1 cellular context compared by ENCODE assay signal in genomic region chr1:151596166-151596933, GRCh38.
TF ChIP-seq lines count a peak whose summit lies in the region.

No MANE protein-coding gene starts in this region.

TF ChIP-seq in K562, 482 proteins besides CTCF, POLR2A, EP300 and RAD21 (continued from another document and continues in another):
- TF ChIP-seq RBM34 (IDR thresholded peaks at IDR 0.05; ENCODE audit: borderline replicate concordance, insufficient read depth, low read length) (no peak), TCF15 (CRISPR knock-in tag; IDR thresholded peaks at IDR 0.05) (no peak), ATF4 (CRISPR knock-in tag; IDR thresholded peaks at IDR 0.05) (0 out of 2 replicates have a peak, but pooled peaks have one; percentile 38), GATAD2B (IDR thresholded peaks at IDR 0.05; ENCODE audit: borderline replicate concordance) (peak; percentile 89; the same call in 1 of the 2 replicates), ZNF197 (CRISPR knock-in tag; IDR thresholded peaks at IDR 0.05; ENCODE audit: low read depth) (peak; percentile 79; the same call in 1 of the 2 replicates), CREB5 (CRISPR knock-in tag; IDR thresholded peaks at IDR 0.05) (no peak), RBBP5 (IDR thresholded peaks at IDR 0.05; ENCODE audit: borderline replicate concordance, insufficient read depth, low read length, poor library complexity, severe bottlenecking) (peak; percentile 35), ZBTB49 (CRISPR knock-in tag; IDR thresholded peaks at IDR 0.05; ENCODE audit: borderline replicate concordance) (no peak), CC2D1A (IDR thresholded peaks at IDR 0.05) (peak; percentile 87; the same call in 1 of the 2 replicates), HNRNPL (IDR thresholded peaks at IDR 0.05; ENCODE audit: low read depth, low read length) (no peak), PTRF (tag; IDR thresholded peaks at IDR 0.05) (no peak), SREBF1 (IDR thresholded peaks at IDR 0.05; ENCODE audit: borderline replicate concordance, low read depth, low read length) (no peak), ELF4 (CRISPR knock-in tag; IDR thresholded peaks at IDR 0.05) (peak; percentile 83), ESRRB (CRISPR knock-in tag; IDR thresholded peaks at IDR 0.05; ENCODE audit: borderline replicate concordance) (no peak), ZNF384 (IDR thresholded peaks at IDR 0.05; ENCODE audit: low read depth, low read length) (no peak), SMARCE1 (IDR thresholded peaks at IDR 0.05) (peak; percentile 98), NFE2 (IDR thresholded peaks at IDR 0.05; ENCODE audit: low read depth) (peak; percentile 69), KDM5B (IDR thresholded peaks at IDR 0.05; ENCODE audit: insufficient replicate concordance, low read depth, low read length) (no peak), MAFG (tag; conservative IDR thresholded peaks at IDR 0.05) (peak; percentile 85), SMAD3 (CRISPR knock-in tag; conservative IDR thresholded peaks at IDR 0.05) (peak; percentile 69; the same call in 1 of the 2 replicates), TRIM28 (IDR thresholded peaks at IDR 0.05) (no peak), VEZF1 (CRISPR knock-in tag; IDR thresholded peaks at IDR 0.05) (peak; percentile 79), NCOA1 (IDR thresholded peaks at IDR 0.05; ENCODE audit: low read depth) (peak; percentile 86), UBTF (IDR thresholded peaks at IDR 0.05; ENCODE audit: borderline replicate concordance in 1 of 2, low read depth in 2 of 2, low read length in 2 of 2) (0 out of 4 replicates have a peak, but pooled peaks of 1 of the 2 experiments have one; percentile 30), POLR2AphosphoS5 (IDR thresholded peaks at IDR 0.05; ENCODE audit: control insufficient read depth, insufficient read depth, low read depth, low read length) (peak; percentile 97), SMC3 (conservative IDR thresholded peaks at IDR 0.05; ENCODE audit: insufficient read depth, low read depth, low read length) (no peak), NR2C1 (IDR thresholded peaks at IDR 0.05) (0 out of 2 replicates have a peak, but pooled peaks have one; percentile 35), NR2C1 (tag; IDR thresholded peaks at IDR 0.05) (0 out of 2 replicates have a peak, but pooled peaks have one; percentile 21), ARID3A (IDR thresholded peaks at IDR 0.05; ENCODE audit: borderline replicate concordance, low read depth, low read length) (peak; percentile 81; the same call in 1 of the 2 replicates), CBX1 (IDR thresholded peaks at IDR 0.05; ENCODE audit: low read depth) (no peak), CTBP1 (IDR thresholded peaks at IDR 0.05; ENCODE audit: borderline replicate concordance) (peak; percentile 98), NFRKB (IDR thresholded peaks at IDR 0.05; ENCODE audit: low read depth) (no peak), ARNT (IDR thresholded peaks at IDR 0.05) (peak; percentile 79 to 86; a peak in 1 of 4 replicates), FOXA3 (CRISPR knock-in tag; conservative IDR thresholded peaks at IDR 0.05 in 1 of 2, IDR thresholded peaks at IDR 0.05 in 1 of 2) (peak; percentile 69 to 90; a peak in 3 of 4 replicates), FOXM1 (IDR thresholded peaks at IDR 0.05; ENCODE audit: low read depth) (peak; percentile 95), FOXM1 (CRISPR knock-in tag; IDR thresholded peaks at IDR 0.05; ENCODE audit: low read depth) (no peak), CCNT2 (IDR thresholded peaks at IDR 0.05; ENCODE audit: borderline replicate concordance, extremely low read depth, insufficient read length, low read depth, low read length) (peak; percentile 92), GABPA (tag; conservative IDR thresholded peaks at IDR 0.05; ENCODE audit: low read depth) (0 out of 2 replicates have a peak, but pooled peaks have one; percentile 27), RCOR1 (IDR thresholded peaks at IDR 0.05; ENCODE audit: borderline replicate concordance in 1 of 2, low read depth in 2 of 2, low read length in 2 of 2) (peak; percentile 66 to 92; a peak in 3 of 4 replicates), MLX (CRISPR knock-in tag; conservative IDR thresholded peaks at IDR 0.05) (no peak), ILF3 (IDR thresholded peaks at IDR 0.05; ENCODE audit: borderline replicate concordance) (peak; percentile 84; the same call in 1 of the 2 replicates), ZNF639 (CRISPR knock-in tag; conservative IDR thresholded peaks at IDR 0.05 in 1 of 2, IDR thresholded peaks at IDR 0.05 in 1 of 2) (peak in 1 of 2 experiments; percentile 90; a peak in 2 of 4 replicates), ZC3H11A (IDR thresholded peaks at IDR 0.05; ENCODE audit: low read depth, low read length) (no peak), ZKSCAN8 (CRISPR knock-in tag; IDR thresholded peaks at IDR 0.05) (peak; percentile 79; the same call in 1 of the 2 replicates), RFX7 (CRISPR knock-in tag; IDR thresholded peaks at IDR 0.05) (no peak), HEY1 (CRISPR knock-in tag; IDR thresholded peaks at IDR 0.05; ENCODE audit: borderline replicate concordance) (0 out of 2 replicates have a peak, but pooled peaks have one; percentile 28), KLF16 (IDR thresholded peaks at IDR 0.05) (peak; percentile 95), ZNF431 (CRISPR knock-in tag; IDR thresholded peaks at IDR 0.05) (no peak), TRIM24 (IDR thresholded peaks at IDR 0.05) (peak; percentile 92 to 94), HMGN3 (IDR thresholded peaks at IDR 0.05; ENCODE audit: borderline replicate concordance, extremely low read depth, insufficient read length, low read depth, low read length) (peak; percentile 85), JUN (IDR thresholded peaks at IDR 0.05; ENCODE audit: borderline replicate concordance, low read depth, low read length) (peak; percentile 85), JUN (CRISPR knock-in tag; IDR thresholded peaks at IDR 0.05; ENCODE audit: borderline replicate concordance) (no peak), ID3 (CRISPR knock-in tag; IDR thresholded peaks at IDR 0.05) (no peak), ID3 (tag; IDR thresholded peaks at IDR 0.05) (peak; percentile 60; the same call in 1 of the 2 replicates), KDM4B (IDR thresholded peaks at IDR 0.05; ENCODE audit: borderline replicate concordance in 2 of 2, low read depth in 1 of 2) (no peak), NBN (IDR thresholded peaks at IDR 0.05; ENCODE audit: low read depth) (peak; percentile 83), ZNF347 (CRISPR knock-in tag; IDR thresholded peaks at IDR 0.05; ENCODE audit: low read depth) (no peak), RNF2 (IDR thresholded peaks at IDR 0.05) (0 out of 2 replicates have a peak, but pooled peaks have one; percentile 56), ZNF316 (IDR thresholded peaks at IDR 0.05) (peak; percentile 89), STAT5A (IDR thresholded peaks at IDR 0.05; ENCODE audit: borderline replicate concordance, low read length) (peak; percentile 83), KHSRP (IDR thresholded peaks at IDR 0.05) (peak; percentile 64; the same call in 1 of the 2 replicates), ETV5 (CRISPR knock-in tag; IDR thresholded peaks at IDR 0.05; ENCODE audit: low read depth) (no peak), NCOA4 (IDR thresholded peaks at IDR 0.05; ENCODE audit: partially characterized antibody) (no peak)
